In genomic region chr13:40799508-40799907, GRCh38 we compare ENCODE assay signal across 21 cellular contexts.
"Had no signal": no experiment of that assay in that cellular context is flagged by ENCODE, and none has a peak within 500 bp of the region (broad histone marks: within the 10 kb centered on the region; RNA-seq: fewer than 3 reads in every experiment).

No MANE protein-coding gene starts in this region.

- H3K4me1 ChIP-seq: heart right ventricle, sigmoid colon had no signal

- H3K27me3 Mint-ChIP-seq: naive B cell; stimulated activated naive B cell treated with anti-CD40 and anti-IgM and Interleukin-4, amounts not matched to agents 10 μg/mL and 1 μg/mL and 100 μg/mL, for 72 hours; stimulated activated naive CD8-positive, alpha-beta T cell treated with anti-CD3 and anti-CD28 coated beads, Interleukin-15, amount 100 ng/mL, for 72 hours had no signal

- H3K4me3 Mint-ChIP-seq: endodermal cell; nephron progenitor cell; stimulated activated naive B cell treated with anti-CD40 and anti-IgM and Interleukin-4, amounts not matched to agents 10 μg/mL and 1 μg/mL and 100 μg/mL, for 72 hours; stimulated activated naive CD8-positive, alpha-beta T cell treated with anti-CD3 and anti-CD28 coated beads, Interleukin-15, amount 100 ng/mL, for 72 hours had no signal

- H3K9me3 Mint-ChIP-seq: endodermal cell; naive B cell; nephron progenitor cell; stimulated activated naive B cell treated with anti-CD40 and anti-IgM and Interleukin-4, amounts not matched to agents 10 μg/mL and 1 μg/mL and 100 μg/mL, for 72 hours; stimulated activated naive CD8-positive, alpha-beta T cell treated with anti-CD3 and anti-CD28 coated beads, Interleukin-15, amount 100 ng/mL, for 72 hours had no signal

- H3K4me1 Mint-ChIP-seq: nephron progenitor cell had no signal

- H3K36me3 ChIP-seq: neutrophil had no signal

- DNase-seq: effector CD4-positive, alpha-beta T cell; endodermal cell; foreskin melanocyte; heart right ventricle; hypothalamus; kidney glomerular epithelial cell; mesendoderm; naive B cell; nephron progenitor cell; posterior cingulate gyrus; sigmoid colon; stimulated activated CD4-positive, alpha-beta T cell treated with anti-CD3 and anti-CD28 coated beads, Interleukin-2, amount 100 ng/mL, for 24 hours; stimulated activated CD4-positive, alpha-beta T cell treated with anti-CD3 and anti-CD28 coated beads, Interleukin-4, amount 100 ng/mL, for 4 hours; stimulated activated naive B cell treated with anti-CD40 and anti-IgM and Interleukin-4, amounts not matched to agents 10 μg/mL and 1 μg/mL and 100 μg/mL, for 72 hours; stimulated activated naive CD8-positive, alpha-beta T cell treated with anti-CD3 and anti-CD28 coated beads, Interleukin-15, amount 100 ng/mL, for 72 hours; substantia nigra; transverse colon had no signal

- H3K27me3 ChIP-seq: heart right ventricle, neutrophil, sigmoid colon, transverse colon had no signal

- H3K9me3 ChIP-seq: heart right ventricle, neutrophil, sigmoid colon, thoracic aorta, transverse colon had no signal

- H3K27ac ChIP-seq: coronary artery, heart right ventricle, neutrophil, sigmoid colon, skin epidermis, thoracic aorta, transverse colon had no signal

- H3K27ac Mint-ChIP-seq: endodermal cell had no signal

- H3K4me3 ChIP-seq: coronary artery, heart right ventricle, sigmoid colon, skin epidermis, thoracic aorta, transverse colon had no signal
